In genomic region chr19:47256688-47257410, GRCh38 we compare ENCODE assay signal across 8 cellular contexts. TPM values are rescaled to one million over a fixed set of nuclear protein-coding genes. Genes with fewer than 3 reads are reported as not detected.
A peak's percentile ranks its signal among the peaks of the same experiment; 100 is the strongest.
DNase-seq lines count a peak whose midpoint lies in the region; ATAC-seq and TF ChIP-seq lines count a peak whose summit lies in the region.

No MANE protein-coding gene starts in this region.

- H3K4me3 Mint-ChIP-seq in activated CD4-positive, alpha-beta T cell treated with anti-CD3 and anti-CD28 coated beads for 36 hours, result peak overlapping the region; percentile 90

- intact Hi-C loops in activated CD4-positive, alpha-beta T cell treated with anti-CD3 and anti-CD28 coated beads for 36 hours (cut with DNase I, micrococcal nuclease), result loop anchor here (1.0 to 2.0 kb wide), 16 partner anchors 13 to 1076 kb away; partner anchors contain the start of genes INAFM1 (in 2 of the 2), ARHGAP35 (in 1 of the 2), BBC3 (in 1 of the 2) and DACT3 (in 1 of the 2)

- peaks cover 31% of the 10 kb centered on the region for H3K4me1 Mint-ChIP-seq in activated CD4-positive, alpha-beta T cell treated with anti-CD3 and anti-CD28 coated beads for 36 hours

- DNase-seq in AG20443 (ENCODE audit: low spot score) (peak; percentile 97), GM19240 (ENCODE audit: insufficient read length, low spot score) (peak; percentile 98), NCI-H510A treated with DMSO at 0.1 percent for 48 hours (lab: John Stamatoyannopoulos, UW) (peak; percentile 100), choroid plexus epithelial cell (ENCODE audit: low read depth) (peak; percentile 100), kidney glomerular epithelial cell (lab: John Stamatoyannopoulos, UW) (peak; percentile 100)
- DNase-seq in activated CD4-positive, alpha-beta T cell treated with anti-CD3 and anti-CD28 coated beads for 36 hours, result peak; percentile 100
- peak; percentile 100 for DNase-seq in stimulated activated CD4-positive, alpha-beta T cell treated with anti-CD3 and anti-CD28 coated beads, Interleukin-15, amount 100 ng/mL, for 24 hours

- CTCF ChIA-PET in activated CD4-positive, alpha-beta T cell treated with anti-CD3 and anti-CD28 coated beads for 36 hours (lab: Charles Lee), result interaction anchor here (0.6 to 2.7 kb wide), 14 partner anchors 10 to 626 kb away, joined by 3 to 29 read pairs (median 4); partner anchors contain the start of genes INAFM1 and NAPA

- H3K4me3 ChIP-seq in choroid plexus epithelial cell (ENCODE audit: low read depth, low read length), result peak overlapping the region; percentile 73

- no peak for TF ChIP-seq CTCF in choroid plexus epithelial cell (conservative IDR thresholded peaks at IDR 0.05; ENCODE audit: low read depth, low read length)

- ATAC-seq in HG03442 (IDR thresholded peaks at IDR 0.05; ENCODE audit: unreplicated experiment), result peak; percentile 69
- peak; percentile 86 for ATAC-seq in activated CD4-positive, alpha-beta T cell treated with anti-CD3 and anti-CD28 coated beads for 36 hours

- no peaks in the 10 kb centered on the region for H3K9me3 Mint-ChIP-seq in activated CD4-positive, alpha-beta T cell treated with anti-CD3 and anti-CD28 coated beads for 36 hours (ENCODE audit: low read depth)

- peaks cover 36% of the 10 kb centered on the region for H3K36me3 Mint-ChIP-seq in activated CD4-positive, alpha-beta T cell treated with anti-CD3 and anti-CD28 coated beads for 36 hours (ENCODE audit: low read depth)

- peak overlapping the region; percentile 93 for H3K27ac Mint-ChIP-seq in activated CD4-positive, alpha-beta T cell treated with anti-CD3 and anti-CD28 coated beads for 36 hours

- no peaks in the 10 kb centered on the region for H3K27me3 Mint-ChIP-seq in activated CD4-positive, alpha-beta T cell treated with anti-CD3 and anti-CD28 coated beads for 36 hours

- POLR2A ChIA-PET in activated CD4-positive, alpha-beta T cell treated with anti-CD3 and anti-CD28 coated beads for 36 hours (lab: Charles Lee), result interaction anchor here (0.5 to 1.9 kb wide), 10 partner anchors 9 to 176 kb away, joined by 3 to 33 read pairs (median 7); partner anchors contain the start of genes INAFM1 and ZC3H4

RNA-seq across cellular contexts. Expression of gene CCDC9, which starts 0.5 kb away (rescaled TPM):
- total RNA-seq in activated CD4-positive, alpha-beta T cell treated with anti-CD3 and anti-CD28 coated beads for 36 hours, result 10 to 100 TPM; 22.4 to 30.6 TPM

RNA-seq across cellular contexts. Expression of gene INAFM1, which starts 17.8 kb away (rescaled TPM):
- 10 to 100 TPM; 11.7 to 13.2 TPM for total RNA-seq in activated CD4-positive, alpha-beta T cell treated with anti-CD3 and anti-CD28 coated beads for 36 hours

RNA-seq across cellular contexts. Expression of gene BBC3, which starts 25.9 kb away (rescaled TPM):
- total RNA-seq in activated CD4-positive, alpha-beta T cell treated with anti-CD3 and anti-CD28 coated beads for 36 hours, result 10 to 100 TPM in 1 of 2 experiments, 1 to 10 TPM in 1; 8.1 to 12.0 TPM

RNA-seq across cellular contexts. Expression of gene C5AR1, which starts 52.8 kb away (rescaled TPM):
- total RNA-seq in activated CD4-positive, alpha-beta T cell treated with anti-CD3 and anti-CD28 coated beads for 36 hours, result under 1 TPM; 0.41 to 0.79 TPM

Comparison
In these comparisons a context has a peak if more than half of its experiments do, and no peak if none do; other contexts are left out.
1. Peak in every context shown above with its lines: DNase-seq, ATAC-seq and H3K4me3 ChIP-seq.